Comparison of ENCODE assay signal across 8 cellular contexts in genomic region chr1:231211005-231211857, GRCh38. TPM values are rescaled to one million over a fixed set of nuclear protein-coding genes. Genes with fewer than 3 reads are reported as not detected.
A peak's percentile ranks its signal among the peaks of the same experiment; 100 is the strongest.
DNase-seq lines count a peak whose midpoint lies in the region; ATAC-seq and TF ChIP-seq lines count a peak whose summit lies in the region.

No MANE protein-coding gene starts in this region.

- H3K36me3 Mint-ChIP-seq in activated CD4-positive, alpha-beta T cell treated with anti-CD3 and anti-CD28 coated beads, Interleukin-2, amount 10 ng/mL, durations not matched to agents 7 days and 5 days (ENCODE audit: low read depth): no peaks in the 10 kb centered on the region

- H3K4me3 Mint-ChIP-seq in activated CD4-positive, alpha-beta T cell treated with anti-CD3 and anti-CD28 coated beads, Interleukin-2, amount 10 ng/mL, durations not matched to agents 7 days and 5 days: peak overlapping the region; percentile 71

- ATAC-seq in GM19324 (IDR thresholded peaks at IDR 0.05; ENCODE audit: low FRiP score, unreplicated experiment) (peak; percentile 79), HG03442 (IDR thresholded peaks at IDR 0.05; ENCODE audit: unreplicated experiment) (peak; percentile 83), lung (ENCODE audit: insufficient read depth, low FRiP score) (peak; percentile 87)

- POLR2A ChIA-PET in activated CD4-positive, alpha-beta T cell treated with anti-CD3 and anti-CD28 coated beads, Interleukin-2, amount 10 ng/mL, durations not matched to agents 7 days and 5 days (lab: Charles Lee): no interaction called here

- CTCF ChIA-PET in activated CD4-positive, alpha-beta T cell treated with anti-CD3 and anti-CD28 coated beads, Interleukin-2, amount 10 ng/mL, durations not matched to agents 7 days and 5 days (lab: Charles Lee): interaction anchor here (0.8 to 1.5 kb wide), 6 partner anchors 13 to 357 kb away, joined by 3 to 4 read pairs (median 3); no protein-coding TSS in a partner anchor

- TF ChIP-seq CTCF in lung (IDR thresholded peaks at IDR 0.05; ENCODE audit: control extremely low read depth, extremely low read depth): peak; percentile 91

- no peak overlapping the region for H3K27ac ChIP-seq in lung (ENCODE audit: low read depth in 1 of 2, low read length in 1 of 2)

- peaks cover 5% of the 10 kb centered on the region for H3K27me3 Mint-ChIP-seq in activated CD4-positive, alpha-beta T cell treated with anti-CD3 and anti-CD28 coated beads, Interleukin-2, amount 10 ng/mL, durations not matched to agents 7 days and 5 days

- H3K4me1 Mint-ChIP-seq in activated CD4-positive, alpha-beta T cell treated with anti-CD3 and anti-CD28 coated beads, Interleukin-2, amount 10 ng/mL, durations not matched to agents 7 days and 5 days: peaks cover 11% of the 10 kb centered on the region

- WGBS in lung, 2 donors: 16 to 17% methylated on average over 28 of the region's 28 CpGs

- H3K36me3 ChIP-seq in lung (ENCODE audit: control insufficient read depth in 2 of 2, insufficient read depth in 2 of 2, low read length in 2 of 2): no peaks in the 10 kb centered on the region

- no peak overlapping the region for H3K27ac Mint-ChIP-seq in activated CD4-positive, alpha-beta T cell treated with anti-CD3 and anti-CD28 coated beads, Interleukin-2, amount 10 ng/mL, durations not matched to agents 7 days and 5 days

- no peak overlapping the region for H3K4me3 ChIP-seq in lung

- no peaks in the 10 kb centered on the region for H3K27me3 ChIP-seq in lung (ENCODE audit: control insufficient read depth, insufficient read depth)

- H3K9me3 ChIP-seq in lung (ENCODE audit: control insufficient read depth in 2 of 2, insufficient read depth in 1 of 2, low read length in 1 of 2): no peaks in the 10 kb centered on the region

- DNase-seq in CD1c-positive myeloid dendritic cell (ENCODE audit: extremely low spot score): peak; percentile 71
- peak; percentile 80 for DNase-seq in NCI-H510A (lab: John Stamatoyannopoulos, UW)
- DNase-seq in activated CD4-positive, alpha-beta T cell treated with anti-CD3 and anti-CD28 coated beads, Interleukin-2, amount 10 ng/mL, durations not matched to agents 7 days and 5 days: peak; percentile 89
- DNase-seq in dermis microvascular lymphatic vessel endothelial cell (ENCODE audit: low read depth in 2 of 2): peak; percentile 44 to 69
- DNase-seq in lung (ENCODE audit: low spot score): peak; percentile 86
- peak; percentile 79 to 92 (median 81) for DNase-seq in stimulated activated CD4-positive, alpha-beta T cell treated with anti-CD3 and anti-CD28 coated beads, TNF-alpha, amount 100 ng/mL, for 24 hours (ENCODE audit: low read depth in 3 of 3)

- H3K9me3 Mint-ChIP-seq in activated CD4-positive, alpha-beta T cell treated with anti-CD3 and anti-CD28 coated beads, Interleukin-2, amount 10 ng/mL, durations not matched to agents 7 days and 5 days: no peaks in the 10 kb centered on the region

- H3K4me1 ChIP-seq in lung (ENCODE audit: control insufficient read depth in 2 of 2, insufficient read depth in 2 of 2, low read length in 2 of 2): no peaks in the 10 kb centered on the region

RNA-seq across cellular contexts. Expression of gene GNPAT, which starts 29.8 kb away (rescaled TPM):
- total RNA-seq in activated CD4-positive, alpha-beta T cell treated with anti-CD3 and anti-CD28 coated beads, Interleukin-2, amount 10 ng/mL, durations not matched to agents 7 days and 5 days: 10 to 100 TPM; 38.6 to 40.1 TPM
- total RNA-seq in dermis microvascular lymphatic vessel endothelial cell (39.3 and 43.3 TPM in 2 replicates), lung (10 to 100 TPM; 32.2 to 42.0 TPM)
- polyA plus RNA-seq in lung: 10 to 100 TPM; 24.6 to 50.5 TPM

RNA-seq across cellular contexts. Expression of gene TRIM67, which starts 49.4 kb away (rescaled TPM):
- total RNA-seq in activated CD4-positive, alpha-beta T cell treated with anti-CD3 and anti-CD28 coated beads, Interleukin-2, amount 10 ng/mL, durations not matched to agents 7 days and 5 days: not detected
- total RNA-seq in dermis microvascular lymphatic vessel endothelial cell (not detected in 2 replicates), lung (under 1 TPM in 1 of 2 donors, not detected in 1; 0.09 TPM)
- polyA plus RNA-seq in lung: under 1 TPM in 1 of 2 donors, not detected in 1; under 0.01 TPM
